8 cellular contexts compared by ENCODE assay signal in the genomic region with DNA sequence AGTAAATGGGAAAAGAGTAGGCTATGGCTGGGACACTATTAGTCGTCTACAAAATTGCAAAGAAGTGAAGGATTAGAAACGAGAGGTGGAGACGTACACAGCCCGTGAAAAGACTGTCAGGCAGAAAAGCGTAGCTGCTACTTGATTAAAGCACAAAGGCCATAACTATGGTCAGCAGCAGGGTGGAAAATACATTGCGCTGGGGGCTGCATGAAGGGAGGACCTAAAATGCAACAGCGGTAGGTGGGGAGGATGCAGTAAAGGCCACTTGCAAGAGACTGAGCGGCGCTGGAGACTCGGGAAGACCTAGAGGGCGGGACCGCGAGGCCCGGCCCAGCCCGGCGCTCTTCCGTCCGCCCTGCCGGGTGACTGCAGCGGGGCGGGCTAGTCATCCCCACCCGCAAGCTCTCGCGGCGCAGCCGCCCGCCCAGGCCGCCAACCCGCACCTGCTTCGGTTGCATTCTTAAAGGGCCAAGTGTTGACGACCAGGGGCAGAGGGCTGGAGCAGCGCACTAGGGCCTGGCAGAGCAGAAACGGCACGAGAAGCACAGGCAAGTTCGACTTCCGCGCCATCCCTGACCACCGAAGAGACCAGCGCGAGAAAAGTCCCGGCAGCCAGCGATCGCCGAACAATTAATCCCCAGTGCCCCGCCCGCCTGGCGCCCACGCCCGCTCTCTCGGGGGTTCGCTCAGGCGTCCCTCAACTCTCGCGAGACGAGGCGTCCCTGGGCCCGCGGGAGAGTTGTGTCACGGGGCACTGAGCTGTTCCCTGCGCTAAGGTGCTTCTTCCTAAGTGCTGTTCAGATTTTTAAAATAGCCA. TPM values are rescaled to one million over a fixed set of nuclear protein-coding genes. Genes with fewer than 3 reads are reported as not detected.
DNase-seq lines count a peak whose midpoint lies in the region; ATAC-seq and TF ChIP-seq lines count a peak whose summit lies in the region.

TSS of gene AGA (minus strand) at position 635 of the 820 bp plus-strand sequence. CDS start at position 573, 62 bp downstream.

- POLR2A ChIA-PET in Panc1 (lab: Charles Lee) = interaction anchor here (0.6 kb wide), 1 partner anchor 129 kb away, joined by 3 read pairs; no protein-coding TSS in a partner anchor

- DNase-seq in DMS153 (lab: John Stamatoyannopoulos, UW) (peak; percentile 94), Panc1 (ENCODE audit: low read depth, low spot score) (peak; percentile 65)
- peak; percentile 97 for DNase-seq in activated T-cell treated with anti-CD3 and anti-CD28 coated beads, Interleukin-2, amount 50 U/mL, for 48 hours
- DNase-seq in stimulated activated CD8-positive, alpha-beta memory T cell treated with anti-CD3 and anti-CD28 coated beads, Interleukin-7, amount 100 ng/mL, for 4 hours (ENCODE audit: low read depth in 2 of 2) = peak; percentile 92 to 96

- no peaks in the 10 kb centered on the region for H3K27me3 Mint-ChIP-seq in IgD-negative memory B cell

- H3K4me1 Mint-ChIP-seq in IgD-negative memory B cell = peaks cover 6 to 17% (median 15%) of the 10 kb centered on the region in 3 donors

- CTCF ChIA-PET in Panc1 (lab: Charles Lee) = no interaction called here

- in situ Hi-C loops in Panc1 (cut with HindIII; ENCODE audit: low pct_unique_long_range_greater_than_20kb, low sequenced_read_pairs) = no loop called here

- H3K9me3 Mint-ChIP-seq in IgD-negative memory B cell = no peaks in the 10 kb centered on the region

- intact Hi-C loops in Panc1 (cut with micrococcal nuclease; ENCODE audit: unreplicated experiment) = no loop called here

- peak within 1 kb of the TSS; percentile 87 to 95 (median 90) for H3K4me3 Mint-ChIP-seq in IgD-negative memory B cell

- H3K27ac Mint-ChIP-seq in IgD-negative memory B cell = peak within 1 kb of the TSS; percentile 72 to 98 (median 95)

- H3K27me3 ChIP-seq in Panc1 (ENCODE audit: control insufficient read depth, insufficient read depth, low read length) = no peaks in the 10 kb centered on the region
- H3K27me3 ChIP-seq in muscle layer of duodenum (ENCODE audit: low read depth, low read length) = no peaks in the 10 kb centered on the region

- no peaks in the 10 kb centered on the region for H3K36me3 Mint-ChIP-seq in IgD-negative memory B cell

- peaks cover 3% of the 10 kb centered on the region for H3K4me1 ChIP-seq in Panc1 (ENCODE audit: control insufficient read depth, insufficient read depth, low read length)
- H3K4me1 ChIP-seq in muscle layer of duodenum (ENCODE audit: control insufficient read depth in 1 of 2, insufficient read depth in 2 of 2, low read length in 2 of 2) = peaks cover 5 to 11% of the 10 kb centered on the region in 2 donors

- H3K36me3 ChIP-seq in Panc1 (ENCODE audit: control insufficient read depth, insufficient read depth, low read length) (no peaks in the 10 kb centered on the region; the same call in 1 of the 2 replicates), muscle layer of duodenum (ENCODE audit: control insufficient read depth in 1 of 2, insufficient read depth in 2 of 2, low read length in 2 of 2) (peaks cover 0 to 11% of the 10 kb centered on the region in 2 donors)

- no TSS peak for BruUV-seq in Panc1 (replicated peaks; lab: Mats Ljungman, UMichigan)

- H3K9me3 ChIP-seq in Panc1 (ENCODE audit: control insufficient read depth, insufficient read depth, low read depth, low read length) = no peaks in the 10 kb centered on the region
- no peaks in the 10 kb centered on the region for H3K9me3 ChIP-seq in muscle layer of duodenum (ENCODE audit: control insufficient read depth in 1 of 2, low read length in 2 of 2)

- ATAC-seq in GM21529 (IDR thresholded peaks at IDR 0.05; ENCODE audit: unreplicated experiment) (peak; percentile 82), Panc1 (peak; percentile 98), esophagus mucosa (peak; percentile 99)

- peak within 1 kb of the TSS; percentile 93 for H3K27ac ChIP-seq in Panc1 (ENCODE audit: low read length)
- H3K27ac ChIP-seq in muscle layer of duodenum (ENCODE audit: low read length) = peak within 1 kb of the TSS; percentile 96

- peak within 1 kb of the TSS; percentile 73 to 94 for H3K4me3 ChIP-seq in Panc1 (ENCODE audit: low read depth in 2 of 2, low read length in 2 of 2)
- peak within 1 kb of the TSS; percentile 82 to 85 for H3K4me3 ChIP-seq in muscle layer of duodenum (ENCODE audit: low read depth in 1 of 2, low read length in 2 of 2)

- TF ChIP-seq CTCF in Panc1 (IDR thresholded peaks at IDR 0.05) = no peak

RNA-seq across cellular contexts. Expression of gene AGA, which starts in this region (rescaled TPM):
- 31.0 TPM for polyA plus RNA-seq in IgD-negative memory B cell
- total RNA-seq in Panc1 (2021; ENCODE audit: unreplicated experiment) (15.4 TPM), esophagus mucosa (20.6 TPM)
- polyA plus RNA-seq in Panc1 (2012; ENCODE audit: insufficient read length) = 17.9 TPM

Comparison
In these comparisons a context has a peak if more than half of its experiments do, and no peak if none do; other contexts are left out.
1. Peak in every context shown above with its lines: DNase-seq, ATAC-seq, H3K4me3 ChIP-seq and H3K27ac ChIP-seq.